In the genomic region with DNA sequence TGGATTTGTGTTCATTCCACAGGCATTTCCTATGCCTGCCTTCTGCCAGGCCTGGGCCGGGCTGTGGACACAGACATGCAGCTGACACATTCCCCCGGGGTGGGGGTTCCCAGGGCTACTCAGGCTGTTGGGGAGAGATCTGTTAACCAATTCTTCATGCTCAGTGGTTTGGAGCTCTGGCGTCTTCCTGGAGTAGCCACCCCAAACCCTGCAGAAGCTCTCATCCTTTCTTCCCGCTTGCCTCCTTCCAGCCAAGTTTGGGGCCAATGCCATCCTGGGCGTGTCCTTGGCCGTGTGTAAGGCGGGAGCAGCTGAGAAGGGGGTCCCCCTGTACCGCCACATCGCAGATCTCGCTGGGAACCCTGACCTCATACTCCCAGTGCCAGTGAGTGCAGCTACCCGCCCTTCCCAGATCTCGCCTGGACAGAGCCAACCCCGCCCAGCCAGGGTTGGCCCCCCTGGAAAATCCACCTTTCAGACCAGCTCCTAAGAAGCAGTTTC, we compare ENCODE assay signal across 13 cellular contexts. TPM values are rescaled to one million over a fixed set of nuclear protein-coding genes. Genes with fewer than 3 reads are reported as not detected.
DNase-seq lines count a peak whose midpoint lies in the region; ATAC-seq and TF ChIP-seq lines count a peak whose summit lies in the region.
"Had no signal": no experiment of that assay in that cellular context is flagged by ENCODE, and none has a peak within 500 bp of the region (broad histone marks: within the 10 kb centered on the region; RNA-seq: fewer than 3 reads in every experiment).

No MANE protein-coding gene starts in this region.

- no peak overlapping the region for H3K23ac ChIP-seq in trophoblast cell (ENCODE audit: low read length)

- peak overlapping the region; percentile 42 for H2BK12ac ChIP-seq in trophoblast cell (ENCODE audit: low read length)

- no peak overlapping the region for H2AFZ ChIP-seq in trophoblast cell (ENCODE audit: insufficient read depth, low read length, poor library complexity)

- H4K91ac ChIP-seq in trophoblast cell (ENCODE audit: low read depth, low read length), result peak overlapping the region; percentile 5

- peak overlapping the region; percentile 3 for H2BK120ac ChIP-seq in trophoblast cell (ENCODE audit: insufficient read depth, low read length, poor library complexity)

- peak overlapping the region; percentile 23 for H3K27ac ChIP-seq in trophoblast cell (ENCODE audit: low read depth, low read length)

- no peak for ATAC-seq in GM19395 (IDR thresholded peaks at IDR 0.05; ENCODE audit: unreplicated experiment)
- ATAC-seq: esophagus mucosa had no signal

- H3K4me3 ChIP-seq in trophoblast cell (ENCODE audit: low read depth, low read length), result no peak overlapping the region

- H4K12ac ChIP-seq in trophoblast cell (ENCODE audit: low read depth, low read length), result no peak overlapping the region

- no peak overlapping the region for H3K9ac ChIP-seq in trophoblast cell (ENCODE audit: low read length)

- peak; percentile 89 for DNase-seq in AG20443 (ENCODE audit: low spot score)
- DNase-seq in LHCN-M2 (ENCODE audit: low read depth), result peak; percentile 89
- no peak for DNase-seq in endothelial cell (ENCODE audit: low spot score)
- DNase-seq in trophoblast cell, result no peak
- no peak for DNase-seq in DMS 273 treated with DMSO at 0.1 percent for 48 hours (lab: John Stamatoyannopoulos, UW)
- no peak for DNase-seq in mesothelial cell of epicardium (ENCODE audit: low spot score in 2 of 2, unreplicated experiment in 2 of 2)
- no peak for DNase-seq in DMS53 (lab: John Stamatoyannopoulos, UW)
- DNase-seq: activated B cell treated with CpG ODN at 0.5 μM for 24 hours; activated T-cell treated with anti-CD3 and anti-CD28 coated beads, Interleukin-2, amount 50 U/mL, for 1 hour; CD4-positive, CD25-positive, alpha-beta regulatory T cell; NCI-H510A treated with DMSO at 0.1 percent for 48 hours had no signal

- H3K27ac Mint-ChIP-seq in endothelial cell (ENCODE audit: unreplicated experiment) (no peak overlapping the region), mesothelial cell of epicardium (no peak overlapping the region)
- H3K27ac Mint-ChIP-seq: activated B cell treated with CpG ODN at 0.5 μM for 24 hours had no signal

- no peak overlapping the region for H2BK5ac ChIP-seq in trophoblast cell (ENCODE audit: low read depth, low read length, poor library complexity)

- WGBS in trophoblast cell (ENCODE audit: extremely low coverage, insufficient coverage, insufficient read length), result no CpG with 5 or more reads among the region's 13 CpGs

- H3K9me3 Mint-ChIP-seq in endothelial cell (ENCODE audit: unreplicated experiment), result no peaks in the 10 kb centered on the region
- no peaks in the 10 kb centered on the region for H3K9me3 Mint-ChIP-seq in mesothelial cell of epicardium
- H3K9me3 Mint-ChIP-seq: activated B cell treated with CpG ODN at 0.5 μM for 24 hours; CD4-positive, CD25-positive, alpha-beta regulatory T cell had no signal

- peaks cover 11 to 21% of the 10 kb centered on the region in 2 experiments for H3K4me1 ChIP-seq in trophoblast cell (ENCODE audit: control insufficient read depth in 1 of 2, insufficient read depth in 2 of 2, low read length in 2 of 2)

- H3K4me1 Mint-ChIP-seq in endothelial cell (ENCODE audit: unreplicated experiment), result peaks cover 23% of the 10 kb centered on the region
- H3K4me1 Mint-ChIP-seq in mesothelial cell of epicardium, result peaks cover 19% of the 10 kb centered on the region

- H3K9me3 ChIP-seq in trophoblast cell (ENCODE audit: insufficient read depth, low read depth, low read length), result peaks cover 2% of the 10 kb centered on the region

- H3K14ac ChIP-seq in trophoblast cell (ENCODE audit: low read length), result peak overlapping the region; percentile 2

- H3K4me3 Mint-ChIP-seq in endothelial cell (ENCODE audit: unreplicated experiment) (peak overlapping the region; percentile 62), mesothelial cell of epicardium (no peak overlapping the region)
- H3K4me3 Mint-ChIP-seq: activated B cell treated with CpG ODN at 0.5 μM for 24 hours had no signal

- H3K79me2 ChIP-seq in trophoblast cell (ENCODE audit: control insufficient read depth, insufficient read depth, low read length, poor library complexity), result peaks cover 10% of the 10 kb centered on the region

- H3K18ac ChIP-seq in trophoblast cell (ENCODE audit: low read length), result no peak overlapping the region

- no peak overlapping the region for H3K4me2 ChIP-seq in trophoblast cell (ENCODE audit: low read length)

- H3K36me3 Mint-ChIP-seq in endothelial cell (ENCODE audit: low read depth, unreplicated experiment) (peaks cover 12% of the 10 kb centered on the region), mesothelial cell of epicardium (no peaks in the 10 kb centered on the region)
- H3K36me3 Mint-ChIP-seq: CD4-positive, CD25-positive, alpha-beta regulatory T cell had no signal

- no peak overlapping the region for H4K8ac ChIP-seq in trophoblast cell (ENCODE audit: low read depth, low read length)

- no peak for TF ChIP-seq CTCF in endothelial cell (IDR thresholded peaks at IDR 0.05; ENCODE audit: unreplicated experiment)
- no peak for TF ChIP-seq CTCF in mesothelial cell of epicardium (IDR thresholded peaks at IDR 0.05; ENCODE audit: unreplicated experiment)

- no peak overlapping the region for H2AK5ac ChIP-seq in trophoblast cell (ENCODE audit: low read length)

- no peaks in the 10 kb centered on the region for H3K27me3 ChIP-seq in trophoblast cell (ENCODE audit: insufficient read depth, low read length)

- H3K4ac ChIP-seq in trophoblast cell (ENCODE audit: low read depth, low read length), result no peak overlapping the region

- H3K79me1 ChIP-seq in trophoblast cell (ENCODE audit: low read length), result peaks cover 20% of the 10 kb centered on the region

- H3K27me3 Mint-ChIP-seq in endothelial cell (ENCODE audit: unreplicated experiment) (peaks cover 23% of the 10 kb centered on the region), mesothelial cell of epicardium (ENCODE audit: low read depth) (no peaks in the 10 kb centered on the region)

- H3K36me3 ChIP-seq in trophoblast cell (ENCODE audit: control insufficient read depth in 1 of 2, insufficient read depth in 2 of 2, low read length in 2 of 2), result peaks cover 0 to 2% of the 10 kb centered on the region in 2 experiments

RNA-seq across cellular contexts. Expression of gene ENO3, which starts 2.6 kb away (rescaled TPM):
- total RNA-seq in LHCN-M2 (2014; rRNA removed), result 5.2 and 7.9 TPM in 2 replicates
- 15.1 TPM for polyA plus RNA-seq in LHCN-M2 (2012)
- 7.3 TPM for total RNA-seq in endothelial cell (ENCODE audit: unreplicated experiment)
- 5.6 and 5.8 TPM in 2 replicates for polyA plus RNA-seq in trophoblast cell (2013)
- 21.2 to 25.3 TPM (median 22.4 TPM) in 3 replicates for total RNA-seq in mesothelial cell of epicardium

RNA-seq across cellular contexts. Expression of gene PFN1, which starts 5.2 kb away (rescaled TPM):
- total RNA-seq in LHCN-M2 (2014; rRNA removed) (1,610 and 1,782 TPM in 2 replicates), endothelial cell (ENCODE audit: unreplicated experiment) (874 TPM), mesothelial cell of epicardium (357 to 377 TPM (median 370 TPM) in 3 replicates)
- polyA plus RNA-seq in LHCN-M2 (2012), result 3,150 TPM
- 1,571 and 1,587 TPM in 2 replicates for polyA plus RNA-seq in trophoblast cell (2013)

RNA-seq across cellular contexts. Expression of gene RNF167, which starts 13.4 kb away (rescaled TPM):
- total RNA-seq in LHCN-M2 (2014; rRNA removed) (34.4 and 38.2 TPM in 2 replicates), endothelial cell (ENCODE audit: unreplicated experiment) (92.3 TPM), mesothelial cell of epicardium (72.3 to 74.6 TPM (median 73.1 TPM) in 3 replicates)
- polyA plus RNA-seq in LHCN-M2 (2012), result 97.3 TPM
- polyA plus RNA-seq in trophoblast cell (2013), result 113 and 122 TPM in 2 replicates

RNA-seq across cellular contexts. Expression of gene SLC25A11, which starts 13.7 kb away (rescaled TPM):
- 92.3 and 93.5 TPM in 2 replicates for total RNA-seq in LHCN-M2 (2014; rRNA removed)
- 86.2 TPM for polyA plus RNA-seq in LHCN-M2 (2012)
- total RNA-seq in endothelial cell (ENCODE audit: unreplicated experiment), result 47.5 TPM
- polyA plus RNA-seq in trophoblast cell (2013), result 36.6 and 37.7 TPM in 2 replicates
- total RNA-seq in mesothelial cell of epicardium, result 52.5 to 54.2 TPM (median 53.9 TPM) in 3 replicates

RNA-seq across cellular contexts. Expression of gene SPAG7, which starts 14.1 kb away (rescaled TPM):
- total RNA-seq in LHCN-M2 (2014; rRNA removed) (69.6 and 75.0 TPM in 2 replicates), endothelial cell (ENCODE audit: unreplicated experiment) (67.3 TPM), mesothelial cell of epicardium (72.8 to 86.9 TPM (median 72.9 TPM) in 3 replicates)
- 81.5 TPM for polyA plus RNA-seq in LHCN-M2 (2012)
- polyA plus RNA-seq in trophoblast cell (2013), result 59.1 and 62.6 TPM in 2 replicates

Comparison
In these comparisons a context has a peak if more than half of its experiments do, and no peak if none do; other contexts are left out.
1. DNase-seq: peak in AG20443 (single experiment) and LHCN-M2 (single experiment); none in endothelial cell (single experiment), trophoblast cell (0 of 2), DMS 273 treated with DMSO at 0.1 percent for 48 hours (single experiment), mesothelial cell of epicardium (0 of 2) and DMS53 (single experiment).